1 cellular context compared by ENCODE assay signal in genomic region chr3:31472479-31473390, GRCh38.
TF ChIP-seq lines count a peak whose summit lies in the region.

No MANE protein-coding gene starts in this region.

TF ChIP-seq in GM12878, 131 proteins besides CTCF, POLR2A, EP300 and RAD21 (continued from another document):
- TF ChIP-seq ZBTB33 (IDR thresholded peaks at IDR 0.05), result peak; percentile 81
- TF ChIP-seq, protein P1, sequence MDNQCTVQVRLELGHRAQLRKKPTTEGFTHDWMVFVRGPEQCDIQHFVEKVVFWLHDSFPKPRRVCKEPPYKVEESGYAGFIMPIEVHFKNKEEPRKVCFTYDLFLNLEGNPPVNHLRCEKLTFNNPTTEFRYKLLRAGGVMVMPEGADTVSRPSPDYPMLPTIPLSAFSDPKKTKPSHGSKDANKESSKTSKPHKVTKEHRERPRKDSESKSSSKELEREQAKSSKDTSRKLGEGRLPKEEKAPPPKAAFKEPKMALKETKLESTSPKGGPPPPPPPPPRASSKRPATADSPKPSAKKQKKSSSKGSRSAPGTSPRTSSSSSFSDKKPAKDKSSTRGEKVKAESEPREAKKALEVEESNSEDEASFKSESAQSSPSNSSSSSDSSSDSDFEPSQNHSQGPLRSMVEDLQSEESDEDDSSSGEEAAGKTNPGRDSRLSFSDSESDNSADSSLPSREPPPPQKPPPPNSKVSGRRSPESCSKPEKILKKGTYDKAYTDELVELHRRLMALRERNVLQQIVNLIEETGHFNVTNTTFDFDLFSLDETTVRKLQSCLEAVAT (IDR thresholded peaks at IDR 0.05), result peak; percentile 62; the same call in 1 of the 2 replicates
- TF ChIP-seq, protein P2, sequence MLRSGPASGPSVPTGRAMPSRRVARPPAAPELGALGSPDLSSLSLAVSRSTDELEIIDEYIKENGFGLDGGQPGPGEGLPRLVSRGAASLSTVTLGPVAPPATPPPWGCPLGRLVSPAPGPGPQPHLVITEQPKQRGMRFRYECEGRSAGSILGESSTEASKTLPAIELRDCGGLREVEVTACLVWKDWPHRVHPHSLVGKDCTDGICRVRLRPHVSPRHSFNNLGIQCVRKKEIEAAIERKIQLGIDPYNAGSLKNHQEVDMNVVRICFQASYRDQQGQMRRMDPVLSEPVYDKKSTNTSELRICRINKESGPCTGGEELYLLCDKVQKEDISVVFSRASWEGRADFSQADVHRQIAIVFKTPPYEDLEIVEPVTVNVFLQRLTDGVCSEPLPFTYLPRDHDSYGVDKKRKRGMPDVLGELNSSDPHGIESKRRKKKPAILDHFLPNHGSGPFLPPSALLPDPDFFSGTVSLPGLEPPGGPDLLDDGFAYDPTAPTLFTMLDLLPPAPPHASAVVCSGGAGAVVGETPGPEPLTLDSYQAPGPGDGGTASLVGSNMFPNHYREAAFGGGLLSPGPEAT (IDR thresholded peaks at IDR 0.05; ENCODE audit: low read depth), result peak; percentile 46; the same call in 1 of the 2 replicates
- peak; percentile 58; the same call in 1 of the 2 replicates for TF ChIP-seq ZNF687 (IDR thresholded peaks at IDR 0.05)
- TF ChIP-seq BHLHE40 (IDR thresholded peaks at IDR 0.05; ENCODE audit: borderline replicate concordance in 1 of 2, low read depth in 2 of 2, low read length in 1 of 2), result peak in 1 of 2 experiments; percentile 52; a peak in 1 of 4 replicates
- TF ChIP-seq ZNF274 (IDR thresholded peaks at IDR 0.05; ENCODE audit: insufficient read depth, insufficient read length), result no peak
- TF ChIP-seq MYC (IDR thresholded peaks at IDR 0.05; ENCODE audit: insufficient read depth, insufficient read length, insufficient replicate concordance, low read length, severe bottlenecking), result no peak
- TF ChIP-seq RAD51 (IDR thresholded peaks at IDR 0.05), result peak; percentile 29; the same call in 1 of the 2 replicates
- TF ChIP-seq ETV6 (conservative IDR thresholded peaks at IDR 0.05 in 1 of 2, IDR thresholded peaks at IDR 0.05 in 1 of 2; ENCODE audit: borderline replicate concordance in 1 of 2, low read depth in 1 of 2), result no peak
- no peak for TF ChIP-seq IRF3 (IDR thresholded peaks at IDR 0.05)
- TF ChIP-seq IKZF2 (IDR thresholded peaks at IDR 0.05), result peak; percentile 57 to 64
- no peak for TF ChIP-seq JUNB (IDR thresholded peaks at IDR 0.05)
- no peak for TF ChIP-seq WRNIP1 (IDR thresholded peaks at IDR 0.05; ENCODE audit: borderline replicate concordance, low read depth, low read length)
- 0 out of 2 replicates have a peak, but pooled peaks have one; percentile 25 for TF ChIP-seq ATF7 (IDR thresholded peaks at IDR 0.05; ENCODE audit: low read depth)
- TF ChIP-seq, protein P3, sequence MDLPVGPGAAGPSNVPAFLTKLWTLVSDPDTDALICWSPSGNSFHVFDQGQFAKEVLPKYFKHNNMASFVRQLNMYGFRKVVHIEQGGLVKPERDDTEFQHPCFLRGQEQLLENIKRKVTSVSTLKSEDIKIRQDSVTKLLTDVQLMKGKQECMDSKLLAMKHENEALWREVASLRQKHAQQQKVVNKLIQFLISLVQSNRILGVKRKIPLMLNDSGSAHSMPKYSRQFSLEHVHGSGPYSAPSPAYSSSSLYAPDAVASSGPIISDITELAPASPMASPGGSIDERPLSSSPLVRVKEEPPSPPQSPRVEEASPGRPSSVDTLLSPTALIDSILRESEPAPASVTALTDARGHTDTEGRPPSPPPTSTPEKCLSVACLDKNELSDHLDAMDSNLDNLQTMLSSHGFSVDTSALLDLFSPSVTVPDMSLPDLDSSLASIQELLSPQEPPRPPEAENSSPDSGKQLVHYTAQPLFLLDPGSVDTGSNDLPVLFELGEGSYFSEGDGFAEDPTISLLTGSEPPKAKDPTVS (IDR thresholded peaks at IDR 0.05; ENCODE audit: low read depth, low read length), result no peak
- no peak for TF ChIP-seq BMI1 (IDR thresholded peaks at IDR 0.05; ENCODE audit: borderline replicate concordance)
- TF ChIP-seq, protein P4, sequence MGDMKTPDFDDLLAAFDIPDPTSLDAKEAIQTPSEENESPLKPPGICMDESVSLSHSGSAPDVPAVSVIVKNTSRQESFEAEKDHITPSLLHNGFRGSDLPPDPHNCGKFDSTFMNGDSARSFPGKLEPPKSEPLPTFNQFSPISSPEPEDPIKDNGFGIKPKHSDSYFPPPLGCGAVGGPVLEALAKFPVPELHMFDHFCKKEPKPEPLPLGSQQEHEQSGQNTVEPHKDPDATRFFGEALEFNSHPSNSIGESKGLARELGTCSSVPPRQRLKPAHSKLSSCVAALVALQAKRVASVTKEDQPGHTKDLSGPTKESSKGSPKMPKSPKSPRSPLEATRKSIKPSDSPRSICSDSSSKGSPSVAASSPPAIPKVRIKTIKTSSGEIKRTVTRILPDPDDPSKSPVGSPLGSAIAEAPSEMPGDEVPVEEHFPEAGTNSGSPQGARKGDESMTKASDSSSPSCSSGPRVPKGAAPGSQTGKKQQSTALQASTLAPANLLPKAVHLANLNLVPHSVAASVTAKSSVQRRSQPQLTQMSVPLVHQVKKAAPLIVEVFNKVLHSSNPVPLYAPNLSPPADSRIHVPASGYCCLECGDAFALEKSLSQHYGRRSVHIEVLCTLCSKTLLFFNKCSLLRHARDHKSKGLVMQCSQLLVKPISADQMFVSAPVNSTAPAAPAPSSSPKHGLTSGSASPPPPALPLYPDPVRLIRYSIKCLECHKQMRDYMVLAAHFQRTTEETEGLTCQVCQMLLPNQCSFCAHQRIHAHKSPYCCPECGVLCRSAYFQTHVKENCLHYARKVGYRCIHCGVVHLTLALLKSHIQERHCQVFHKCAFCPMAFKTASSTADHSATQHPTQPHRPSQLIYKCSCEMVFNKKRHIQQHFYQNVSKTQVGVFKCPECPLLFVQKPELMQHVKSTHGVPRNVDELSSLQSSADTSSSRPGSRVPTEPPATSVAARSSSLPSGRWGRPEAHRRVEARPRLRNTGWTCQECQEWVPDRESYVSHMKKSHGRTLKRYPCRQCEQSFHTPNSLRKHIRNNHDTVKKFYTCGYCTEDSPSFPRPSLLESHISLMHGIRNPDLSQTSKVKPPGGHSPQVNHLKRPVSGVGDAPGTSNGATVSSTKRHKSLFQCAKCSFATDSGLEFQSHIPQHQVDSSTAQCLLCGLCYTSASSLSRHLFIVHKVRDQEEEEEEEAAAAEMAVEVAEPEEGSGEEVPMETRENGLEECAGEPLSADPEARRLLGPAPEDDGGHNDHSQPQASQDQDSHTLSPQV (IDR thresholded peaks at IDR 0.05), result 0 out of 2 replicates have a peak, but pooled peaks have one; percentile 42
- peak; percentile 44; the same call in 1 of the 2 replicates for TF ChIP-seq YY1 (IDR thresholded peaks at IDR 0.05; ENCODE audit: low read depth, low read length)
- TF ChIP-seq RUNX3 (IDR thresholded peaks at IDR 0.05; ENCODE audit: low read length), result peak; percentile 44
TF ChIP-seq in GM12878: peak in this region for 13.
